ENCODE assay signal across 38 cellular contexts in the genomic region with DNA sequence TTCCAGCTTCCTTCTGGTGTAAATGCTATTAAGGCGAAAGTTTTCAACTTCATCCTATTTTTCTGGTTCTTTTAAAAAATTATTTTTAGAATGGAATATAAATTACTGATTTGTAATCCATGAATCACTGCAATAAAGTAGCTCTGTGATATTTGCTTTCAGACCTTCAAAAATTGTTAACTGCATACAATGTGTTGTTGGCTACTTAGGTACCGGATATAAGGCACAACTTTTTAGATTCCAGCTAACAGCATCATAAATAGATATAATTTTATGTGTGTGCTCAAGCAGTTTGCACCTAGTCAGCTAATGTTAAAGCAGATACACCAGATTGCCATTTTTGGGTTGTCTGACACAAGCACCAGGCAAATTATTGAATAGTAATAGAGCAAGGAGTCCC. TPM values are rescaled to one million over a fixed set of nuclear protein-coding genes. Genes with fewer than 3 reads are reported as not detected.
"Had no signal": no experiment of that assay in that cellular context is flagged by ENCODE, and none has a peak within 500 bp of the region (broad histone marks: within the 10 kb centered on the region; RNA-seq: fewer than 3 reads in every experiment).

No MANE protein-coding gene starts in this region.

- H3K9me3 ChIP-seq: MG63 had no signal

- H3K4me3 ChIP-seq: MG63 had no signal

- H3K27me3 ChIP-seq: MG63 had no signal

- DNase-seq: Karpas-422, Kasumi-1, MG63, MM.1S, MV-4-11, NCI-H1048, NCI-H1092, NCI-H1092 treated with DMSO at 0.1 percent for 48 hours, NCI-H1105, NCI-H1105 treated with DMSO at 0.1 percent for 48 hours, NCI-H1417, NCI-H1417 treated with DMSO at 0.1 percent for 48 hours, NCI-H1436, NCI-H1436 treated with DMSO at 0.1 percent for 48 hours, NCI-H146, NCI-H1694, NCI-H1694 treated with DMSO at 0.1 percent for 48 hours, NCI-H187, NCI-H187 treated with DMSO at 0.1 percent for 48 hours, NCI-H1930, NCI-H2029, NCI-H2029 treated with DMSO at 0.1 percent for 48 hours, NCI-H2081, NCI-H2081 treated with DMSO at 0.1 percent for 48 hours, NCI-H2107, NCI-H2171, NCI-H2171 treated with DMSO at 0.1 percent for 48 hours, NCI-H2227 treated with DMSO at 0.1 percent for 48 hours, NCI-H226, NCI-H345, NCI-H446, NCI-H446 treated with DMSO at 0.1 percent for 48 hours, NCI-H510A, NCI-H510A treated with DMSO at 0.1 percent for 48 hours, NCI-H524 had no signal

- H3K36me3 ChIP-seq: MG63 had no signal

RNA-seq across cellular contexts. Expression of a gene that starts 58.7 kb away (rescaled TPM):
- total RNA-seq: M059J, MCF 10A, NCI-H460 had no signal
